In the genomic region with DNA sequence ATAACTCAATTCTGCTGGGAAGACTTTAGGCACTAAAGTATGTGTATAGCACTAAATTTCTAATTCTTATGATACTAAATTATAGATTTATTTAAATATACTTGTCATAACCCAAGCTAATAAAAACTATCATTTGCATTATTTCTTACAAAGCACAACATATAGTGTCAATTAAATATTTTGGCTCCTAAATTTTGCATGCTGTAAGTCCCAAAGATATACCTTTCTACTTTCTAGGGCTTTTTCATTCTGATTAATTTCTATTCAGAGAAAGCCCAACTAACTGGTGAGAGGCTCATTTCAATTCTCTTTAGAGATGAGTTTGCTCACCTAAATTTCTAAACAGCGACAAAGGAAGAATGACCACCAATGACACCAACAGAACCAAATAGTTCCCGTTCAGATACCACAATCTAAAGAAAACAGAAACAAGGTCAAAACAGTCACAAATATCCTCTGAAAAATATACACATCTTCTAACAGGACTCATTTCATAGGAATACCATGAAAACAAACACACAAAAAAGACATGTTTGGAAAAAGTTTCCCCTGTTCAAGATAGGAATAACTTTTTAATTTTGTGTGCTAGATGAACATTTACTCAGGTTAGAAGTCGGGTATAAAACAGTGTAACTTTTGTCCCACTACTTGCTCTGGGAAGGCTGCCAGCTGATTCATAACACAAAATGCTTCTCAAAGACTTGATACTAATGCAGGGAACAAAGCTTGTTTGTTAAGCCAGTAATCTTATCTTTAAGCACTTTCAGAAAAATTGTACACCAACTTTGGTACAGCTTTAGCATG, we compare ENCODE assay signal across 8 cellular contexts. TPM values are rescaled to one million over a fixed set of nuclear protein-coding genes. Genes with fewer than 3 reads are reported as not detected.
DNase-seq lines count a peak whose midpoint lies in the region; ATAC-seq, FAIRE-seq and TF ChIP-seq lines count a peak whose summit lies in the region.

No MANE protein-coding gene starts in this region.

- no peak for TF ChIP-seq CTCF in keratinocyte (optimal IDR thresholded peaks at IDR 0.05 in 1 of 3, IDR thresholded peaks at IDR 0.05 in 1 of 3, conservative IDR thresholded peaks at IDR 0.05 in 1 of 3; ENCODE audit: extremely low read depth in 1 of 3, insufficient read depth in 2 of 3, low read length in 3 of 3)
- no peak for TF ChIP-seq CTCF in thyroid gland (IDR thresholded peaks at IDR 0.05)

- peak overlapping the region; percentile 90 for H3K4me2 ChIP-seq in keratinocyte (ENCODE audit: control insufficient read depth, extremely low read depth, insufficient read depth, low read depth, low read length)

- H3K27ac ChIP-seq in keratinocyte (ENCODE audit: control insufficient read depth, insufficient read depth, low read length) (peak overlapping the region; percentile 31), thyroid gland (peak overlapping the region in 1 of 3 donors; percentile 59)

- H3K4me3 Mint-ChIP-seq in activated CD4-positive, alpha-beta T cell treated with anti-CD3 and anti-CD28 coated beads for 36 hours = no peak overlapping the region

- H3K27me3 ChIP-seq in keratinocyte (ENCODE audit: control insufficient read depth, extremely low read depth, insufficient read depth, low read length) (no peaks in the 10 kb centered on the region), thyroid gland (no peaks in the 10 kb centered on the region)

- peaks cover 39% of the 10 kb centered on the region for H4K20me1 ChIP-seq in keratinocyte (ENCODE audit: control insufficient read depth, extremely low read depth, insufficient read depth, low read length)

- peak overlapping the region; percentile 28 for H3K9ac ChIP-seq in keratinocyte (ENCODE audit: control insufficient read depth, extremely low read depth, insufficient read depth, low read length)

- H3K36me3 ChIP-seq in keratinocyte (ENCODE audit: control insufficient read depth in 2 of 2, extremely low read depth in 1 of 2, insufficient read depth in 2 of 2, low read length in 2 of 2) (peaks cover 34 to 72% of the 10 kb centered on the region in 2 experiments), thyroid gland (peaks cover 98 to 100% of the 10 kb centered on the region in 2 donors)

- H3K36me3 Mint-ChIP-seq in activated CD4-positive, alpha-beta T cell treated with anti-CD3 and anti-CD28 coated beads for 36 hours (ENCODE audit: low read depth) = peaks cover 86% of the 10 kb centered on the region

- H3K27ac Mint-ChIP-seq in activated CD4-positive, alpha-beta T cell treated with anti-CD3 and anti-CD28 coated beads for 36 hours = peak overlapping the region; percentile 42

- H3K4me3 ChIP-seq in keratinocyte (ENCODE audit: control insufficient read depth in 2 of 3, extremely low read depth in 1 of 3, insufficient read depth in 2 of 3, low read depth in 1 of 3, low read length in 3 of 3) (peak overlapping the region in 1 of 3 experiments; percentile 24), thyroid gland (replicated peaks in 1 of 3) (no peak overlapping the region)

- no peaks in the 10 kb centered on the region for H3K27me3 Mint-ChIP-seq in activated CD4-positive, alpha-beta T cell treated with anti-CD3 and anti-CD28 coated beads for 36 hours

- CTCF ChIA-PET in activated CD4-positive, alpha-beta T cell treated with anti-CD3 and anti-CD28 coated beads for 36 hours (lab: Charles Lee) = interaction anchor here (2.0 kb wide), 1 partner anchor 11 kb away, joined by 5 read pairs; no protein-coding TSS in a partner anchor

- no peaks in the 10 kb centered on the region for H3K9me1 ChIP-seq in keratinocyte (ENCODE audit: control insufficient read depth, extremely low read depth, insufficient read depth, low read length)

- TF ChIP-seq POLR2A in thyroid gland (IDR thresholded peaks at IDR 0.05) = no peak

- intact Hi-C loops in activated CD4-positive, alpha-beta T cell treated with anti-CD3 and anti-CD28 coated beads for 36 hours (cut with DNase I, micrococcal nuclease) = loop anchor here in 1 of 2 experiments (5.0 kb wide), 1 partner anchor 213 kb away; no protein-coding TSS in a partner anchor
- intact Hi-C loops in thyroid gland (cut with DNase I) = loop anchor here (10.0 kb wide), 1 partner anchor 300 kb away; no protein-coding TSS in a partner anchor

- H2AFZ ChIP-seq in keratinocyte (ENCODE audit: control insufficient read depth, low read length) = no peak overlapping the region

- FAIRE-seq in keratinocyte (lab: Jason Lieb, UNC) = no peak

- dilution Hi-C loops in keratinocyte (cut with MboI; ENCODE audit: extremely low pct_ligation_motif_present, low sequenced_read_pairs) = no loop called here

- 50 to 60% methylated on average over 3 of the region's 3 CpGs for WGBS in thyroid gland, 2 donors

- H3K4me1 Mint-ChIP-seq in activated CD4-positive, alpha-beta T cell treated with anti-CD3 and anti-CD28 coated beads for 36 hours = peaks cover 78% of the 10 kb centered on the region

- DNase-seq in activated CD4-positive, alpha-beta T cell treated with anti-CD3 and anti-CD28 coated beads for 36 hours = peak; percentile 37
- DNase-seq in activated CD4-positive, alpha-beta T cell treated with anti-CD3 and anti-CD28 coated beads, Interleukin-2, amount 50 U/mL, for 4 hours = no peak
- DNase-seq in astrocyte of the hippocampus (ENCODE audit: low read depth, low spot score) (peak; percentile 84), keratinocyte (ENCODE audit: low read depth, low spot score) (no peak), thyroid gland (peak; percentile 30 to 36), GF-D8 (lab: John Stamatoyannopoulos, UW) (no peak), AML-193 (lab: John Stamatoyannopoulos, UW) (no peak)

- H3K9me3 Mint-ChIP-seq in activated CD4-positive, alpha-beta T cell treated with anti-CD3 and anti-CD28 coated beads for 36 hours (ENCODE audit: low read depth) = no peaks in the 10 kb centered on the region

- ATAC-seq in activated CD4-positive, alpha-beta T cell treated with anti-CD3 and anti-CD28 coated beads for 36 hours = no peak
- no peak for ATAC-seq in HG03432 (IDR thresholded peaks at IDR 0.05; ENCODE audit: unreplicated experiment)

- H3K79me2 ChIP-seq in keratinocyte (ENCODE audit: control insufficient read depth, insufficient read depth, low read length) = peaks cover 31% of the 10 kb centered on the region

- no peaks in the 10 kb centered on the region for H3K9me3 ChIP-seq in keratinocyte (ENCODE audit: control insufficient read depth, low read depth, low read length)
- no peaks in the 10 kb centered on the region for H3K9me3 ChIP-seq in thyroid gland

- POLR2A ChIA-PET in activated CD4-positive, alpha-beta T cell treated with anti-CD3 and anti-CD28 coated beads for 36 hours (lab: Charles Lee) = interaction anchor here (0.7 to 2.1 kb wide), 3 partner anchors 9 to 96 kb away, joined by 3 to 7 read pairs (median 6); no protein-coding TSS in a partner anchor

- H3K4me1 ChIP-seq in keratinocyte (ENCODE audit: control insufficient read depth, extremely low read depth, insufficient read depth, low read length) (peaks cover 56% of the 10 kb centered on the region), thyroid gland (peaks cover 28 to 31% of the 10 kb centered on the region in 2 donors)

RNA-seq across cellular contexts. Expression of a gene that starts 7.6 kb away (rescaled TPM):
- total RNA-seq in activated CD4-positive, alpha-beta T cell treated with anti-CD3 and anti-CD28 coated beads for 36 hours = 100 to 1,000 TPM; 211 to 296 TPM
- 213 to 577 TPM (median 375 TPM) in 3 replicates for polyA plus RNA-seq in keratinocyte
- 528 TPM for polyA plus RNA-seq in keratinocyte (2011; ENCODE audit: low read depth)
- polyA plus RNA-seq in keratinocyte (2011; cell fraction: cytosol; rRNA removed) = 64.1 and 143 TPM in 2 replicates
- 720 and 1,040 TPM in 2 replicates for polyA plus RNA-seq in keratinocyte (2011; cell fraction: nucleus; rRNA removed)
- polyA plus RNA-seq in keratinocyte (2012; ENCODE audit: low replicate concordance) = 229 and 376 TPM in 2 replicates
- polyA minus RNA-seq in keratinocyte = 238 to 790 TPM (median 512 TPM) in 3 replicates
- polyA minus RNA-seq in keratinocyte (2011; cell fraction: cytosol; rRNA and poly(A)+ RNA removed) = 139 TPM
- 1,093 and 1,815 TPM in 2 replicates for polyA minus RNA-seq in keratinocyte (2011; cell fraction: nucleus; rRNA and poly(A)+ RNA removed)
- total RNA-seq in thyroid gland = 100 to 1,000 TPM; 210 to 460 (median 314) TPM

Comparison
In these comparisons a context has a peak if more than half of its experiments do, and no peak if none do; other contexts are left out.
1. DNase-seq: peak in activated CD4-positive, alpha-beta T cell treated with anti-CD3 and anti-CD28 coated beads for 36 hours (single experiment), astrocyte of the hippocampus (single experiment) and thyroid gland (2 of 2); none in activated CD4-positive, alpha-beta T cell treated with anti-CD3 and anti-CD28 coated beads, Interleukin-2, amount 50 U/mL, for 4 hours (0 of 2), keratinocyte (single experiment), GF-D8 (single experiment) and AML-193 (0 of 2).